8 cellular contexts compared by ENCODE assay signal in genomic region chr2:158464426-158465281, GRCh38. TPM values are rescaled to one million over a fixed set of nuclear protein-coding genes. Genes with fewer than 3 reads are reported as not detected.
DNase-seq lines count a peak whose midpoint lies in the region; ATAC-seq and TF ChIP-seq lines count a peak whose summit lies in the region.

No MANE protein-coding gene starts in this region.

- no peak overlapping the region for H3K27ac Mint-ChIP-seq in activated T-helper 1 cell treated with anti-CD3 and anti-CD28 coated beads, Interleukin-12 subunit alpha, Interleukin-12 subunit beta, Interleukin-2, Interleukin-4 antibody, amounts not matched to agents 30 ng/mL and 10 ng/mL and 1 ng/mL, durations not matched to agents 14 hours and 24 hours and 36 hours
- H3K27ac Mint-ChIP-seq in activated CD4-positive, alpha-beta T cell treated with anti-CD3 and anti-CD28 coated beads, Interleukin-2, amount 10 ng/mL, durations not matched to agents 24 days and 14 days = no peak overlapping the region

- peaks cover 10% of the 10 kb centered on the region for H3K36me3 Mint-ChIP-seq in activated T-helper 1 cell treated with anti-CD3 and anti-CD28 coated beads, Interleukin-12 subunit alpha, Interleukin-12 subunit beta, Interleukin-2, Interleukin-4 antibody, amounts not matched to agents 30 ng/mL and 10 ng/mL and 1 ng/mL, durations not matched to agents 14 hours and 24 hours and 36 hours (ENCODE audit: low read depth)
- H3K36me3 Mint-ChIP-seq in activated CD4-positive, alpha-beta T cell treated with anti-CD3 and anti-CD28 coated beads, Interleukin-2, amount 10 ng/mL, durations not matched to agents 24 days and 14 days (ENCODE audit: low read depth) = peaks cover 5% of the 10 kb centered on the region

- H3K4me3 Mint-ChIP-seq in activated T-helper 1 cell treated with anti-CD3 and anti-CD28 coated beads, Interleukin-12 subunit alpha, Interleukin-12 subunit beta, Interleukin-2, Interleukin-4 antibody, amounts not matched to agents 30 ng/mL and 10 ng/mL and 1 ng/mL, durations not matched to agents 14 hours and 24 hours and 36 hours = no peak overlapping the region
- H3K4me3 Mint-ChIP-seq in activated CD4-positive, alpha-beta T cell treated with anti-CD3 and anti-CD28 coated beads, Interleukin-2, amount 10 ng/mL, durations not matched to agents 24 days and 14 days = no peak overlapping the region

- in situ Hi-C loops in Panc1 (cut with HindIII; ENCODE audit: low pct_unique_long_range_greater_than_20kb, low sequenced_read_pairs) = no loop called here

- no peaks in the 10 kb centered on the region for H3K36me3 ChIP-seq in Panc1 (ENCODE audit: control insufficient read depth, insufficient read depth, low read length)

- H3K9me3 ChIP-seq in Panc1 (ENCODE audit: control insufficient read depth, insufficient read depth, low read depth, low read length) = no peaks in the 10 kb centered on the region

- TF ChIP-seq CTCF in AG10803 (conservative IDR thresholded peaks at IDR 0.05; ENCODE audit: low read length) (peak; percentile 49), Panc1 (IDR thresholded peaks at IDR 0.05) (peak; percentile 72; the same call in 1 of the 2 replicates), foreskin keratinocyte (conservative IDR thresholded peaks at IDR 0.05) (peak; percentile 65)

- no TSS peak for BruUV-seq in Panc1 (replicated peaks; lab: Mats Ljungman, UMichigan)

- H3K27ac ChIP-seq in Panc1 (ENCODE audit: low read length) (no peak overlapping the region), foreskin keratinocyte (no peak overlapping the region)

- ATAC-seq in GM18511 (IDR thresholded peaks at IDR 0.05; ENCODE audit: unreplicated experiment) = peak; percentile 81
- ATAC-seq in HG03025 (IDR thresholded peaks at IDR 0.05; ENCODE audit: low FRiP score, unreplicated experiment) = peak; percentile 68
- ATAC-seq in Panc1 = peak; percentile 66; the same call in 1 of the 2 replicates
- peak; percentile 65 for ATAC-seq in foreskin keratinocyte

- DNase-seq in AG10803 (ENCODE audit: low read depth) (no peak), Panc1 (ENCODE audit: low read depth, low spot score) (no peak), foreskin keratinocyte (no peak)
- no peak for DNase-seq in activated T-helper 1 cell treated with anti-CD3 and anti-CD28 coated beads, Interleukin-12 subunit alpha, Interleukin-12 subunit beta, Interleukin-2, Interleukin-4 antibody, amounts not matched to agents 30 ng/mL and 10 ng/mL and 1 ng/mL, durations not matched to agents 14 hours and 24 hours and 36 hours (ENCODE audit: low spot score)
- no peak for DNase-seq in activated CD4-positive, alpha-beta T cell treated with anti-CD3 and anti-CD28 coated beads, Interleukin-2, amount 10 ng/mL, durations not matched to agents 24 days and 14 days
- no peak for DNase-seq in activated CD4-positive, CD25-positive, alpha-beta regulatory T cell treated with anti-CD3 and anti-CD28 coated beads, Interleukin-2, amount 50 U/mL, for 72 hours

- POLR2A ChIA-PET in Panc1 (lab: Charles Lee) = no interaction called here

- CTCF ChIA-PET in Panc1 (lab: Charles Lee) = no interaction called here

- H3K4me1 Mint-ChIP-seq in activated T-helper 1 cell treated with anti-CD3 and anti-CD28 coated beads, Interleukin-12 subunit alpha, Interleukin-12 subunit beta, Interleukin-2, Interleukin-4 antibody, amounts not matched to agents 30 ng/mL and 10 ng/mL and 1 ng/mL, durations not matched to agents 14 hours and 24 hours and 36 hours (ENCODE audit: low read depth) = peaks cover 6% of the 10 kb centered on the region
- peaks cover 14% of the 10 kb centered on the region for H3K4me1 Mint-ChIP-seq in activated CD4-positive, alpha-beta T cell treated with anti-CD3 and anti-CD28 coated beads, Interleukin-2, amount 10 ng/mL, durations not matched to agents 24 days and 14 days

- no peaks in the 10 kb centered on the region for H3K9me3 Mint-ChIP-seq in activated T-helper 1 cell treated with anti-CD3 and anti-CD28 coated beads, Interleukin-12 subunit alpha, Interleukin-12 subunit beta, Interleukin-2, Interleukin-4 antibody, amounts not matched to agents 30 ng/mL and 10 ng/mL and 1 ng/mL, durations not matched to agents 14 hours and 24 hours and 36 hours
- H3K9me3 Mint-ChIP-seq in activated CD4-positive, alpha-beta T cell treated with anti-CD3 and anti-CD28 coated beads, Interleukin-2, amount 10 ng/mL, durations not matched to agents 24 days and 14 days = no peaks in the 10 kb centered on the region

- no peak overlapping the region for H3K4me3 ChIP-seq in AG10803 (ENCODE audit: low read length)
- H3K4me3 ChIP-seq in Panc1 (ENCODE audit: low read depth in 2 of 2, low read length in 2 of 2) = no peak overlapping the region

- no peaks in the 10 kb centered on the region for H3K27me3 Mint-ChIP-seq in activated T-helper 1 cell treated with anti-CD3 and anti-CD28 coated beads, Interleukin-12 subunit alpha, Interleukin-12 subunit beta, Interleukin-2, Interleukin-4 antibody, amounts not matched to agents 30 ng/mL and 10 ng/mL and 1 ng/mL, durations not matched to agents 14 hours and 24 hours and 36 hours (ENCODE audit: insufficient read depth)
- peaks cover 3% of the 10 kb centered on the region for H3K27me3 Mint-ChIP-seq in activated CD4-positive, alpha-beta T cell treated with anti-CD3 and anti-CD28 coated beads, Interleukin-2, amount 10 ng/mL, durations not matched to agents 24 days and 14 days

- intact Hi-C loops in Panc1 (cut with micrococcal nuclease; ENCODE audit: unreplicated experiment) = no loop called here
- intact Hi-C loops in activated T-helper 1 cell treated with anti-CD3 and anti-CD28 coated beads, Interleukin-12 subunit alpha, Interleukin-12 subunit beta, Interleukin-2, Interleukin-4 antibody, amounts not matched to agents 30 ng/mL and 10 ng/mL and 1 ng/mL, durations not matched to agents 14 hours and 24 hours and 36 hours (cut with micrococcal nuclease) = no loop called here
- intact Hi-C loops in activated CD4-positive, alpha-beta T cell treated with anti-CD3 and anti-CD28 coated beads, Interleukin-2, amount 10 ng/mL, durations not matched to agents 24 days and 14 days (cut with micrococcal nuclease) = no loop called here

- H3K27me3 ChIP-seq in Panc1 (ENCODE audit: control insufficient read depth, insufficient read depth, low read length) (no peaks in the 10 kb centered on the region), foreskin keratinocyte (no peaks in the 10 kb centered on the region)

- H3K4me1 ChIP-seq in Panc1 (ENCODE audit: control insufficient read depth, insufficient read depth, low read length) (peaks cover 37% of the 10 kb centered on the region), foreskin keratinocyte (peaks cover 14% of the 10 kb centered on the region)

RNA-seq across cellular contexts. Expression of gene PKP4, which starts 7.9 kb away (rescaled TPM):
- total RNA-seq in Panc1 (2021; ENCODE audit: unreplicated experiment) (81.7 TPM), foreskin keratinocyte (47.9 and 58.2 TPM in 2 replicates)
- polyA plus RNA-seq in Panc1 (2012; ENCODE audit: insufficient read length) = 47.6 TPM
- polyA plus RNA-seq in foreskin keratinocyte = 21.6 and 26.6 TPM in 2 replicates
- total RNA-seq in activated T-helper 1 cell treated with anti-CD3 and anti-CD28 coated beads, Interleukin-12 subunit alpha, Interleukin-12 subunit beta, Interleukin-2, Interleukin-4 antibody, amounts not matched to agents 30 ng/mL and 10 ng/mL and 1 ng/mL, durations not matched to agents 14 hours and 24 hours and 36 hours = 28.4 and 30.3 TPM in 2 replicates
- total RNA-seq in activated CD4-positive, alpha-beta T cell treated with anti-CD3 and anti-CD28 coated beads, Interleukin-2, amount 10 ng/mL, durations not matched to agents 24 days and 14 days = 31.5 and 32.6 TPM in 2 replicates

RNA-seq across cellular contexts. Expression of gene CCDC148, which starts 8.1 kb away (rescaled TPM):
- total RNA-seq in Panc1 (2021; ENCODE audit: unreplicated experiment) (0.92 TPM), foreskin keratinocyte (0.51 and 0.71 TPM in 2 replicates)
- 0.19 TPM for polyA plus RNA-seq in Panc1 (2012; ENCODE audit: insufficient read length)
- polyA plus RNA-seq in foreskin keratinocyte = 0.25 and 0.30 TPM in 2 replicates
- total RNA-seq in activated T-helper 1 cell treated with anti-CD3 and anti-CD28 coated beads, Interleukin-12 subunit alpha, Interleukin-12 subunit beta, Interleukin-2, Interleukin-4 antibody, amounts not matched to agents 30 ng/mL and 10 ng/mL and 1 ng/mL, durations not matched to agents 14 hours and 24 hours and 36 hours = 0.36 TPM in 1 of 2 replicates, not detected in the other
- not detected in 2 replicates for total RNA-seq in activated CD4-positive, alpha-beta T cell treated with anti-CD3 and anti-CD28 coated beads, Interleukin-2, amount 10 ng/mL, durations not matched to agents 24 days and 14 days
